ENCODE assay signal across 16 cellular contexts in genomic region chr5:153818626-153819025, GRCh38.
DNase-seq lines count a peak whose midpoint lies in the region; TF ChIP-seq lines count a peak whose summit lies in the region.
"Had no signal": no experiment of that assay in that cellular context is flagged by ENCODE, and none has a peak within 500 bp of the region (broad histone marks: within the 10 kb centered on the region; RNA-seq: fewer than 3 reads in every experiment).

No MANE protein-coding gene starts in this region.

- no peak overlapping the region for H3K4me3 ChIP-seq in epithelial cell of esophagus (ENCODE audit: low read length)
- no peak overlapping the region for H3K4me3 ChIP-seq in left ventricle myocardium inferior
- H3K4me3 ChIP-seq: K562, Peyer's patch had no signal

- H3K4me3 Mint-ChIP-seq in endothelial cell (ENCODE audit: unreplicated experiment): no peak overlapping the region
- H3K4me3 Mint-ChIP-seq: CD4-positive, alpha-beta memory T cell; T-helper 17 cell had no signal

- no peaks in the 10 kb centered on the region for H3K9me3 Mint-ChIP-seq in endothelial cell (ENCODE audit: unreplicated experiment)

- DNase-seq in ELR (ENCODE audit: low read depth): peak; percentile 6
- DNase-seq in M059J (ENCODE audit: low read depth): peak; percentile 69
- DNase-seq in epithelial cell of esophagus (ENCODE audit: low read depth): peak; percentile 62
- DNase-seq in NK-92 (lab: John Stamatoyannopoulos, UW; ENCODE audit: unreplicated experiment): no peak
- no peak for DNase-seq in iPS-NIHi11 (ENCODE audit: low spot score)
- no peak for DNase-seq in endothelial cell (ENCODE audit: low spot score)
- DNase-seq in left ventricle myocardium inferior: no peak
- DNase-seq: CD4-positive, alpha-beta memory T cell; DND-41; H7; NCI-H1436 treated with DMSO at 0.1 percent for 48 hours; NCI-H2029 treated with DMSO at 0.1 percent for 48 hours; Peyer's patch; SHP77 treated with DMSO at 0.1 percent for 48 hours; T-helper 17 cell had no signal

- H3K36me3 ChIP-seq in left ventricle myocardium inferior: no peaks in the 10 kb centered on the region
- H3K36me3 ChIP-seq: Peyer's patch had no signal

- H3K27me3 Mint-ChIP-seq in endothelial cell (ENCODE audit: unreplicated experiment): peaks cover 5% of the 10 kb centered on the region
- H3K27me3 Mint-ChIP-seq: CD4-positive, alpha-beta memory T cell had no signal

- no peaks in the 10 kb centered on the region for H3K4me1 ChIP-seq in left ventricle myocardium inferior
- H3K4me1 ChIP-seq: Peyer's patch had no signal

- H3K9me3 ChIP-seq in left ventricle myocardium inferior (replicated peaks): no peaks in the 10 kb centered on the region
- H3K9me3 ChIP-seq: Peyer's patch had no signal

- H3K27ac Mint-ChIP-seq in endothelial cell (ENCODE audit: unreplicated experiment): no peak overlapping the region
- H3K27ac Mint-ChIP-seq: CD4-positive, alpha-beta memory T cell; T-helper 17 cell had no signal

- H3K4me1 Mint-ChIP-seq in endothelial cell (ENCODE audit: unreplicated experiment): no peaks in the 10 kb centered on the region
- H3K4me1 Mint-ChIP-seq: CD4-positive, alpha-beta memory T cell; T-helper 17 cell had no signal

- TF ChIP-seq CTCF in epithelial cell of esophagus (IDR thresholded peaks at IDR 0.05; ENCODE audit: insufficient read depth, low read depth, low read length, missing control alignments) (no peak), endothelial cell (IDR thresholded peaks at IDR 0.05; ENCODE audit: unreplicated experiment) (no peak), left ventricle myocardium inferior (IDR thresholded peaks at IDR 0.05; ENCODE audit: borderline replicate concordance) (no peak)

- H3K27me3 ChIP-seq in left ventricle myocardium inferior (ENCODE audit: low read depth): peaks cover 6% of the 10 kb centered on the region
- H3K27me3 ChIP-seq: Peyer's patch had no signal

- H3K36me3 Mint-ChIP-seq in endothelial cell (ENCODE audit: low read depth, unreplicated experiment): no peaks in the 10 kb centered on the region
- H3K36me3 Mint-ChIP-seq: CD4-positive, alpha-beta memory T cell had no signal

- intact Hi-C loops in left ventricle myocardium inferior (cut with micrococcal nuclease): no loop called here

- no peak overlapping the region for H3K27ac ChIP-seq in left ventricle myocardium inferior (replicated peaks)
- H3K27ac ChIP-seq: Peyer's patch had no signal

Comparison
In these comparisons a context has a peak if more than half of its experiments do, and no peak if none do; other contexts are left out.
1. DNase-seq: peak in ELR (single experiment), M059J (single experiment) and epithelial cell of esophagus (single experiment); none in NK-92 (single experiment), iPS-NIHi11 (single experiment), endothelial cell (single experiment) and left ventricle myocardium inferior (single experiment).